25 cellular contexts compared by ENCODE assay signal in genomic region chr3:117074833-117075232, GRCh38.
DNase-seq lines count a peak whose midpoint lies in the region; ATAC-seq lines count a peak whose summit lies in the region.
"Had no signal": no experiment of that assay in that cellular context is flagged by ENCODE, and none has a peak within 500 bp of the region (broad histone marks: within the 10 kb centered on the region; RNA-seq: fewer than 3 reads in every experiment).

No MANE protein-coding gene starts in this region.

- ATAC-seq in HG02981 (IDR thresholded peaks at IDR 0.05; ENCODE audit: unreplicated experiment): no peak
- ATAC-seq: activated T-helper 17 cell treated with anti-CD3 and anti-CD28 coated beads, Interleukin-2, amount 50 U/mL, for 72 hours; CD8-positive, alpha-beta T cell; left ventricle myocardium superior; naive thymus-derived CD8-positive, alpha-beta T cell; upper lobe of right lung had no signal

- peak; percentile 9 for DNase-seq in AG20443 (ENCODE audit: low spot score)
- DNase-seq in astrocyte of the hippocampus (ENCODE audit: low read depth, low spot score): peak; percentile 28
- peak; percentile 66 for DNase-seq in globus pallidus (ENCODE audit: low spot score)
- peak; percentile 36 for DNase-seq in pons (ENCODE audit: low spot score)
- no peak for DNase-seq in SK-N-DZ (ENCODE audit: low spot score)
- DNase-seq in germinal center (ENCODE audit: low spot score): no peak
- no peak for DNase-seq in foreskin melanocyte
- DNase-seq: activated CD4-positive, alpha-beta memory T cell treated with anti-CD3 and anti-CD28 coated beads, Interleukin-2, amount 10 ng/mL, durations not matched to agents 7 days and 5 days; activated CD4-positive, CD25-positive, alpha-beta regulatory T cell treated with anti-CD3 and anti-CD28 coated beads, Interleukin-2, amount 50 U/mL, for 72 hours; activated CD8-positive, alpha-beta memory T cell treated with anti-CD3 and anti-CD28 coated beads, Interleukin-2, amount 50 U/mL, for 48 hours; AML-193; aorta; CD8-positive, alpha-beta T cell; cerebellar nuclear complex; GOT3; Karpas-422; left ventricle myocardium superior; naive thymus-derived CD8-positive, alpha-beta T cell; NCI-H1436 treated with DMSO at 0.1 percent for 48 hours; occipital lobe; spleen; stimulated activated CD4-positive, alpha-beta T cell treated with anti-CD3 and anti-CD28 coated beads, Interleukin-2, amount 100 ng/mL, for 48 hours; upper lobe of right lung had no signal

Comparison
In these comparisons a context has a peak if more than half of its experiments do, and no peak if none do; other contexts are left out.
1. DNase-seq: peak in AG20443 (single experiment), astrocyte of the hippocampus (single experiment), globus pallidus (single experiment) and pons (single experiment); none in SK-N-DZ (single experiment), germinal center (single experiment) and foreskin melanocyte (single experiment).